In the genomic region with DNA sequence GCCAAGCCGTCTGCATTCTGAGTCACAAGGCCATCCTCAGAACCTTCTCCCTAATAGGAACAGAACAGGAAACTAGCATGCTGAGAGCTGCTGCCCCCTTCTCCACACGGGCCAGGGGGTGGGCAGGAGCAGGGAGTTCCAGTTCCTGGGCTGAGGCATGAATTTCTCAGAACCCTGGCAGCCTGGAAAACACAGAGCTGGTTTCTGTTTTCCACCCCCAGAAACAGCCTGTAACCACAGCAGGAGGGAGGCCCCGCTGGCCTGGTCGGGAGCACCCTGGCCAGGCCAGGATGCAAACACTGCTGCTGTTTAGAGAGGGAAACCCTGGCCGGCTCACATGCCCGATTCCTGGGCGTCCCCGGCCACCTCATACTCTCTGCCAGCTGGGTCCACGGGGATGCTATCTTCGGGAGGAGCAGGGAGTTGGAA, we compare ENCODE assay signal across 8 cellular contexts.
DNase-seq lines count a peak whose midpoint lies in the region; ATAC-seq and TF ChIP-seq lines count a peak whose summit lies in the region.
"Had no signal": no experiment of that assay in that cellular context is flagged by ENCODE, and none has a peak within 500 bp of the region (broad histone marks: within the 10 kb centered on the region; RNA-seq: fewer than 3 reads in every experiment).

No MANE protein-coding gene starts in this region.

- H3K9ac ChIP-seq in subcutaneous abdominal adipose tissue (ENCODE audit: low read length in 5 of 5) = peak overlapping the region in 3 of 5 donors; percentile 15 to 38 (median 17)

- no peaks in the 10 kb centered on the region for H3K27me3 ChIP-seq in brain microvascular endothelial cell (replicated peaks)
- no peaks in the 10 kb centered on the region for H3K27me3 ChIP-seq in left lung
- H3K27me3 ChIP-seq in subcutaneous abdominal adipose tissue (ENCODE audit: control insufficient read depth in 5 of 5, insufficient read depth in 4 of 5, low read length in 5 of 5) = no peaks in the 10 kb centered on the region
- H3K27me3 ChIP-seq: colonic mucosa had no signal

- in situ Hi-C loops in brain microvascular endothelial cell (cut with HindIII; ENCODE audit: low pct_ligation_motif_present, low sequenced_read_pairs) = no loop called here

- peak; percentile 45 for ATAC-seq in left lung
- ATAC-seq in HG03571 (IDR thresholded peaks at IDR 0.05; ENCODE audit: unreplicated experiment) = no peak

- H3K4me1 ChIP-seq in left lung = peaks cover 0 to 7% of the 10 kb centered on the region in 2 donors
- peaks cover 2 to 35% (median 17%) of the 10 kb centered on the region in 5 donors for H3K4me1 ChIP-seq in subcutaneous abdominal adipose tissue (ENCODE audit: control insufficient read depth in 5 of 5, insufficient read depth in 5 of 5, low read length in 5 of 5)
- H3K4me1 ChIP-seq: colonic mucosa had no signal

- H3K27ac ChIP-seq in brain microvascular endothelial cell = peak overlapping the region; percentile 68
- H3K27ac ChIP-seq in left lung = no peak overlapping the region
- no peak overlapping the region for H3K27ac ChIP-seq in subcutaneous abdominal adipose tissue (ENCODE audit: low read depth, low read length)
- H3K27ac ChIP-seq: colonic mucosa had no signal

- intact Hi-C loops in left lung (cut with DNase I) = no loop called here

- H3K36me3 ChIP-seq in brain microvascular endothelial cell (replicated peaks) (no peaks in the 10 kb centered on the region), left lung (no peaks in the 10 kb centered on the region), subcutaneous abdominal adipose tissue (ENCODE audit: control insufficient read depth in 5 of 5, insufficient read depth in 5 of 5, low read length in 5 of 5) (peaks cover 0 to 8% (median 5%) of the 10 kb centered on the region in 5 donors)
- H3K36me3 ChIP-seq: colonic mucosa had no signal

- no peak overlapping the region for H3K4me3 ChIP-seq in brain microvascular endothelial cell (ENCODE audit: low read depth, low read length)
- no peak overlapping the region for H3K4me3 ChIP-seq in left lung
- no peak overlapping the region for H3K4me3 ChIP-seq in subcutaneous abdominal adipose tissue (ENCODE audit: low read depth in 1 of 5, low read length in 5 of 5)
- H3K4me3 ChIP-seq: colonic mucosa had no signal

- DNase-seq in LHCN-M2 (ENCODE audit: low read depth) = peak; percentile 67
- DNase-seq in brain microvascular endothelial cell = peak; percentile 53
- DNase-seq in left lung = no peak
- DNase-seq in NOMO-1 treated with dmso at 0.1 percent for 144 hours (lab: John Stamatoyannopoulos, UW; ENCODE audit: unreplicated experiment) = no peak
- DNase-seq in NCI-H2029 treated with DMSO at 0.1 percent for 48 hours (lab: John Stamatoyannopoulos, UW) = no peak
- DNase-seq: colonic mucosa had no signal

- TF ChIP-seq CTCF in brain microvascular endothelial cell (IDR thresholded peaks at IDR 0.05; ENCODE audit: low read depth, low read length, missing control alignments) = no peak
- no peak for TF ChIP-seq CTCF in left lung (IDR thresholded peaks at IDR 0.05)

- H3K9me3 ChIP-seq in left lung (no peaks in the 10 kb centered on the region), subcutaneous abdominal adipose tissue (ENCODE audit: control insufficient read depth in 5 of 5, low read length in 5 of 5) (peaks cover 0 to 5% (median 0%) of the 10 kb centered on the region in 5 donors)
- H3K9me3 ChIP-seq: colonic mucosa had no signal

Comparison
In these comparisons a context has a peak if more than half of its experiments do, and no peak if none do; other contexts are left out.
1. DNase-seq: peak in LHCN-M2 (single experiment) and brain microvascular endothelial cell (single experiment); none in left lung (0 of 2), NOMO-1 treated with dmso at 0.1 percent for 144 hours (single experiment) and NCI-H2029 treated with DMSO at 0.1 percent for 48 hours (single experiment).